In genomic region chr16:68676113-68676860, GRCh38 we compare ENCODE assay signal across 28 cellular contexts. TPM values are rescaled to one million over a fixed set of nuclear protein-coding genes. Genes with fewer than 3 reads are reported as not detected.
A peak's percentile ranks its signal among the peaks of the same experiment; 100 is the strongest.
DNase-seq lines count a peak whose midpoint lies in the region; ATAC-seq and TF ChIP-seq lines count a peak whose summit lies in the region.
"Had no signal": no experiment of that assay in that cellular context is flagged by ENCODE, and none has a peak within 500 bp of the region (broad histone marks: within the 10 kb centered on the region; RNA-seq: fewer than 3 reads in every experiment).

No MANE protein-coding gene starts in this region.

- peak overlapping the region; percentile 22; the same call in 1 of the 2 replicates for H3K27ac ChIP-seq in RWPE1
- H3K27ac ChIP-seq: adrenal gland, BLaER1, colonic mucosa, esophagus squamous epithelium, KMS-11, neutrophil, suprapubic skin, uterus had no signal

- no peak for TF ChIP-seq CTCF in RWPE1 (conservative IDR thresholded peaks at IDR 0.05; ENCODE audit: low read depth)

- ATAC-seq in left ventricle myocardium superior (no peak), left cardiac atrium (peak; percentile 27 to 70), HG03097 (IDR thresholded peaks at IDR 0.05; ENCODE audit: low FRiP score, unreplicated experiment) (no peak), GM18511 (IDR thresholded peaks at IDR 0.05; ENCODE audit: unreplicated experiment) (no peak), GM21526 (IDR thresholded peaks at IDR 0.05; ENCODE audit: low FRiP score, unreplicated experiment) (no peak)
- ATAC-seq: activated T-cell treated with anti-CD3 and anti-CD28 coated beads, Interleukin-2, amount 50 U/mL, for 4 hours; effector memory CD8-positive, alpha-beta T cell; SK-N-SH treated with all-trans-retinoic acid at 6 μM for 48 hours had no signal

- DNase-seq in cardiac septum (ENCODE audit: low spot score) (peak; percentile 63), left ventricle myocardium superior (no peak), RWPE1 (ENCODE audit: low spot score) (no peak), left cardiac atrium (no peak)
- DNase-seq in stimulated activated CD4-positive, alpha-beta T cell treated with anti-CD3 and anti-CD28 coated beads, Interleukin-2, amount 100 ng/mL, for 24 hours = no peak
- DNase-seq: activated CD4-positive, alpha-beta T cell treated with anti-CD3 and anti-CD28 coated beads for 4 hours; activated T-cell treated with anti-CD3 and anti-CD28 coated beads, Interleukin-2, amount 50 U/mL, for 4 hours; adrenal gland; colonic mucosa; COR-L47; DMS79; effector memory CD8-positive, alpha-beta T cell; esophagus squamous epithelium; NCI-H1694 treated with DMSO at 0.1 percent for 48 hours; NCI-H2171 treated with DMSO at 0.1 percent for 48 hours; NCI-H526; small intestine; T-helper 2 cell; uterus had no signal

- intact Hi-C loops in cardiac septum (cut with DNase I) (no loop called here), left ventricle myocardium superior (cut with micrococcal nuclease) (no loop called here), left cardiac atrium (cut with DNase I) (no loop called here)

- POLR2A ChIA-PET in RWPE1 (lab: Yijun Ruan, JAX; ENCODE audit: low non-redundant PET) = no interaction called here

- CTCF ChIA-PET in RWPE1 (lab: Yijun Ruan, JAX) = interaction anchor here (0.8 kb wide), 1 partner anchor 86 kb away, joined by 4 read pairs; no protein-coding TSS in a partner anchor

RNA-seq across cellular contexts. Expression of gene CDH3, which starts 31.2 kb away (rescaled TPM):
- not detected for total RNA-seq in cardiac septum
- 0.99 TPM for total RNA-seq in left ventricle myocardium superior
- under 1 TPM; 0.32 to 0.68 TPM for total RNA-seq in left cardiac atrium
- total RNA-seq: activated CD8-positive, alpha-beta memory T cell treated with anti-CD3 and anti-CD28 coated beads for 36 hours had no signal

Comparison
In these comparisons a context has a peak if more than half of its experiments do, and no peak if none do; other contexts are left out.
1. ATAC-seq: peak in left cardiac atrium (2 of 2); none in left ventricle myocardium superior (single experiment), HG03097 (single experiment), GM18511 (single experiment) and GM21526 (single experiment).